ENCODE assay signal across 1 cellular context in genomic region chr1:172144445-172145060, GRCh38.
TF ChIP-seq lines count a peak whose summit lies in the region.

No MANE protein-coding gene starts in this region.

TF ChIP-seq in K562, 482 proteins besides CTCF, POLR2A, EP300 and RAD21 (continued from another document):
- TF ChIP-seq, protein P1, sequence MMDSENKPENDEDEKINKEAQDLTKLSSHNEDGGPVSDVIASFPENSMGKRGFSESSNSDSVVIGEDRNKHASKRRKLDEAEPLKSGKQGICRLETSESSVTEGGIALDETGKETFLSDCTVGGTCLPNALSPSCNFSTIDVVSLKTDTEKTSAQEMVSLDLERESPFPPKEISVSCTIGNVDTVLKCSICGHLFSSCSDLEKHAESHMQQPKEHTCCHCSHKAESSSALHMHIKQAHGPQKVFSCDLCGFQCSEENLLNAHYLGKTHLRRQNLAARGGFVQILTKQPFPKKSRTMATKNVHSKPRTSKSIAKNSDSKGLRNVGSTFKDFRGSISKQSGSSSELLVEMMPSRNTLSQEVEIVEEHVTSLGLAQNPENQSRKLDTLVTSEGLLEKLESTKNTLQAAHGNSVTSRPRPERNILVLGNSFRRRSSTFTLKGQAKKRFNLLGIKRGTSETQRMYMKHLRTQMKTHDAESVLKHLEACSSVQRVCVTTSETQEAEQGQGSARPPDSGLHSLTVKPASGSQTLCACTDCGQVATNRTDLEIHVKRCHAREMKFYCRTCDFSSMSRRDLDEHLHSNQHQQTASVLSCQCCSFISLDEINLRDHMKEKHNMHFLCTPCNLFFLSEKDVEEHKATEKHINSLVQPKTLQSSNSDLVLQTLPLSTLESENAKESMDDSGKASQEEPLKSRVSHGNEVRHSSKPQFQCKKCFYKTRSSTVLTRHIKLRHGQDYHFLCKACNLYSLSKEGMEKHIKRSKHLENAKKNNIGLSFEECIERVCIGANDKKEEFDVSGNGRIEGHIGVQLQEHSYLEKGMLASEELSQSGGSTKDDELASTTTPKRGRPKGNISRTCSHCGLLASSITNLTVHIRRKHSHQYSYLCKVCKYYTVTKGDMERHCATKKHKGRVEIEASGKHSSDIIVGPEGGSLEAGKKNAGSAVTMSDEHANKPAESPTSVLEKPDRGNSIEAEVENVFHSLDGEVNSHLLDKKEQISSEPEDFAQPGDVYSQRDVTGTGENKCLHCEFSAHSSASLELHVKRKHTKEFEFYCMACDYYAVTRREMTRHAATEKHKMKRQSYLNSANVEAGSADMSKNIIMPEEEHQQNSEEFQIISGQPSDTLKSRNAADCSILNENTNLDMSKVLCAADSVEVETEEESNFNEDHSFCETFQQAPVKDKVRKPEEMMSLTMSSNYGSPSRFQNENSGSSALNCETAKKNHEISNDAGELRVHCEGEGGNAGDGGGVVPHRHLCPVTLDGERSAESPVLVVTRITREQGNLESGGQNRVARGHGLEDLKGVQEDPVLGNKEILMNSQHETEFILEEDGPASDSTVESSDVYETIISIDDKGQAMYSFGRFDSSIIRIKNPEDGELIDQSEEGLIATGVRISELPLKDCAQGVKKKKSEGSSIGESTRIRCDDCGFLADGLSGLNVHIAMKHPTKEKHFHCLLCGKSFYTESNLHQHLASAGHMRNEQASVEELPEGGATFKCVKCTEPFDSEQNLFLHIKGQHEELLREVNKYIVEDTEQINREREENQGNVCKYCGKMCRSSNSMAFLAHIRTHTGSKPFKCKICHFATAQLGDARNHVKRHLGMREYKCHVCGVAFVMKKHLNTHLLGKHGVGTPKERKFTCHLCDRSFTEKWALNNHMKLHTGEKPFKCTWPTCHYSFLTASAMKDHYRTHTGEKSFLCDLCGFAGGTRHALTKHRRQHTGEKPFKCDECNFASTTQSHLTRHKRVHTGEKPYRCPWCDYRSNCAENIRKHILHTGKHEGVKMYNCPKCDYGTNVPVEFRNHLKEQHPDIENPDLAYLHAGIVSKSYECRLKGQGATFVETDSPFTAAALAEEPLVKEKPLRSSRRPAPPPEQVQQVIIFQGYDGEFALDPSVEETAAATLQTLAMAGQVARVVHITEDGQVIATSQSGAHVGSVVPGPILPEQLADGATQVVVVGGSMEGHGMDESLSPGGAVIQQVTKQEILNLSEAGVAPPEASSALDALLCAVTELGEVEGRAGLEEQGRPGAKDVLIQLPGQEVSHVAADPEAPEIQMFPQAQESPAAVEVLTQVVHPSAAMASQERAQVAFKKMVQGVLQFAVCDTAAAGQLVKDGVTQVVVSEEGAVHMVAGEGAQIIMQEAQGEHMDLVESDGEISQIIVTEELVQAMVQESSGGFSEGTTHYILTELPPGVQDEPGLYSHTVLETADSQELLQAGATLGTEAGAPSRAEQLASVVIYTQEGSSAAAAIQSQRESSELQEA (IDR thresholded peaks at IDR 0.05; ENCODE audit: low read depth), result no peak
- TF ChIP-seq, protein P2, sequence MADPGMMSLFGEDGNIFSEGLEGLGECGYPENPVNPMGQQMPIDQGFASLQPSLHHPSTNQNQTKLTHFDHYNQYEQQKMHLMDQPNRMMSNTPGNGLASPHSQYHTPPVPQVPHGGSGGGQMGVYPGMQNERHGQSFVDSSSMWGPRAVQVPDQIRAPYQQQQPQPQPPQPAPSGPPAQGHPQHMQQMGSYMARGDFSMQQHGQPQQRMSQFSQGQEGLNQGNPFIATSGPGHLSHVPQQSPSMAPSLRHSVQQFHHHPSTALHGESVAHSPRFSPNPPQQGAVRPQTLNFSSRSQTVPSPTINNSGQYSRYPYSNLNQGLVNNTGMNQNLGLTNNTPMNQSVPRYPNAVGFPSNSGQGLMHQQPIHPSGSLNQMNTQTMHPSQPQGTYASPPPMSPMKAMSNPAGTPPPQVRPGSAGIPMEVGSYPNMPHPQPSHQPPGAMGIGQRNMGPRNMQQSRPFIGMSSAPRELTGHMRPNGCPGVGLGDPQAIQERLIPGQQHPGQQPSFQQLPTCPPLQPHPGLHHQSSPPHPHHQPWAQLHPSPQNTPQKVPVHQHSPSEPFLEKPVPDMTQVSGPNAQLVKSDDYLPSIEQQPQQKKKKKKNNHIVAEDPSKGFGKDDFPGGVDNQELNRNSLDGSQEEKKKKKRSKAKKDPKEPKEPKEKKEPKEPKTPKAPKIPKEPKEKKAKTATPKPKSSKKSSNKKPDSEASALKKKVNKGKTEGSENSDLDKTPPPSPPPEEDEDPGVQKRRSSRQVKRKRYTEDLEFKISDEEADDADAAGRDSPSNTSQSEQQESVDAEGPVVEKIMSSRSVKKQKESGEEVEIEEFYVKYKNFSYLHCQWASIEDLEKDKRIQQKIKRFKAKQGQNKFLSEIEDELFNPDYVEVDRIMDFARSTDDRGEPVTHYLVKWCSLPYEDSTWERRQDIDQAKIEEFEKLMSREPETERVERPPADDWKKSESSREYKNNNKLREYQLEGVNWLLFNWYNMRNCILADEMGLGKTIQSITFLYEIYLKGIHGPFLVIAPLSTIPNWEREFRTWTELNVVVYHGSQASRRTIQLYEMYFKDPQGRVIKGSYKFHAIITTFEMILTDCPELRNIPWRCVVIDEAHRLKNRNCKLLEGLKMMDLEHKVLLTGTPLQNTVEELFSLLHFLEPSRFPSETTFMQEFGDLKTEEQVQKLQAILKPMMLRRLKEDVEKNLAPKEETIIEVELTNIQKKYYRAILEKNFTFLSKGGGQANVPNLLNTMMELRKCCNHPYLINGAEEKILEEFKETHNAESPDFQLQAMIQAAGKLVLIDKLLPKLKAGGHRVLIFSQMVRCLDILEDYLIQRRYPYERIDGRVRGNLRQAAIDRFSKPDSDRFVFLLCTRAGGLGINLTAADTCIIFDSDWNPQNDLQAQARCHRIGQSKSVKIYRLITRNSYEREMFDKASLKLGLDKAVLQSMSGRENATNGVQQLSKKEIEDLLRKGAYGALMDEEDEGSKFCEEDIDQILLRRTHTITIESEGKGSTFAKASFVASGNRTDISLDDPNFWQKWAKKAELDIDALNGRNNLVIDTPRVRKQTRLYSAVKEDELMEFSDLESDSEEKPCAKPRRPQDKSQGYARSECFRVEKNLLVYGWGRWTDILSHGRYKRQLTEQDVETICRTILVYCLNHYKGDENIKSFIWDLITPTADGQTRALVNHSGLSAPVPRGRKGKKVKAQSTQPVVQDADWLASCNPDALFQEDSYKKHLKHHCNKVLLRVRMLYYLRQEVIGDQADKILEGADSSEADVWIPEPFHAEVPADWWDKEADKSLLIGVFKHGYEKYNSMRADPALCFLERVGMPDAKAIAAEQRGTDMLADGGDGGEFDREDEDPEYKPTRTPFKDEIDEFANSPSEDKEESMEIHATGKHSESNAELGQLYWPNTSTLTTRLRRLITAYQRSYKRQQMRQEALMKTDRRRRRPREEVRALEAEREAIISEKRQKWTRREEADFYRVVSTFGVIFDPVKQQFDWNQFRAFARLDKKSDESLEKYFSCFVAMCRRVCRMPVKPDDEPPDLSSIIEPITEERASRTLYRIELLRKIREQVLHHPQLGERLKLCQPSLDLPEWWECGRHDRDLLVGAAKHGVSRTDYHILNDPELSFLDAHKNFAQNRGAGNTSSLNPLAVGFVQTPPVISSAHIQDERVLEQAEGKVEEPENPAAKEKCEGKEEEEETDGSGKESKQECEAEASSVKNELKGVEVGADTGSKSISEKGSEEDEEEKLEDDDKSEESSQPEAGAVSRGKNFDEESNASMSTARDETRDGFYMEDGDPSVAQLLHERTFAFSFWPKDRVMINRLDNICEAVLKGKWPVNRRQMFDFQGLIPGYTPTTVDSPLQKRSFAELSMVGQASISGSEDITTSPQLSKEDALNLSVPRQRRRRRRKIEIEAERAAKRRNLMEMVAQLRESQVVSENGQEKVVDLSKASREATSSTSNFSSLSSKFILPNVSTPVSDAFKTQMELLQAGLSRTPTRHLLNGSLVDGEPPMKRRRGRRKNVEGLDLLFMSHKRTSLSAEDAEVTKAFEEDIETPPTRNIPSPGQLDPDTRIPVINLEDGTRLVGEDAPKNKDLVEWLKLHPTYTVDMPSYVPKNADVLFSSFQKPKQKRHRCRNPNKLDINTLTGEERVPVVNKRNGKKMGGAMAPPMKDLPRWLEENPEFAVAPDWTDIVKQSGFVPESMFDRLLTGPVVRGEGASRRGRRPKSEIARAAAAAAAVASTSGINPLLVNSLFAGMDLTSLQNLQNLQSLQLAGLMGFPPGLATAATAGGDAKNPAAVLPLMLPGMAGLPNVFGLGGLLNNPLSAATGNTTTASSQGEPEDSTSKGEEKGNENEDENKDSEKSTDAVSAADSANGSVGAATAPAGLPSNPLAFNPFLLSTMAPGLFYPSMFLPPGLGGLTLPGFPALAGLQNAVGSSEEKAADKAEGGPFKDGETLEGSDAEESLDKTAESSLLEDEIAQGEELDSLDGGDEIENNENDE (IDR thresholded peaks at IDR 0.05; ENCODE audit: low read depth, low read length), result no peak
- no peak for TF ChIP-seq TGIF2 (CRISPR knock-in tag; IDR thresholded peaks at IDR 0.05)
- TF ChIP-seq ZNF699 (CRISPR knock-in tag; IDR thresholded peaks at IDR 0.05; ENCODE audit: insufficient replicate concordance), result no peak
- no peak for TF ChIP-seq NR3C1 (CRISPR knock-in tag; IDR thresholded peaks at IDR 0.05)
- no peak for TF ChIP-seq LEF1 (IDR thresholded peaks at IDR 0.05)
- TF ChIP-seq ZNF384 (IDR thresholded peaks at IDR 0.05; ENCODE audit: low read depth, low read length), result no peak
- no peak for TF ChIP-seq SREBF1 (IDR thresholded peaks at IDR 0.05; ENCODE audit: borderline replicate concordance, low read depth, low read length)
- TF ChIP-seq, protein P3, sequence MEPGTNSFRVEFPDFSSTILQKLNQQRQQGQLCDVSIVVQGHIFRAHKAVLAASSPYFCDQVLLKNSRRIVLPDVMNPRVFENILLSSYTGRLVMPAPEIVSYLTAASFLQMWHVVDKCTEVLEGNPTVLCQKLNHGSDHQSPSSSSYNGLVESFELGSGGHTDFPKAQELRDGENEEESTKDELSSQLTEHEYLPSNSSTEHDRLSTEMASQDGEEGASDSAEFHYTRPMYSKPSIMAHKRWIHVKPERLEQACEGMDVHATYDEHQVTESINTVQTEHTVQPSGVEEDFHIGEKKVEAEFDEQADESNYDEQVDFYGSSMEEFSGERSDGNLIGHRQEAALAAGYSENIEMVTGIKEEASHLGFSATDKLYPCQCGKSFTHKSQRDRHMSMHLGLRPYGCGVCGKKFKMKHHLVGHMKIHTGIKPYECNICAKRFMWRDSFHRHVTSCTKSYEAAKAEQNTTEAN (CRISPR knock-in tag; IDR thresholded peaks at IDR 0.05), result no peak
- TF ChIP-seq, protein P4, sequence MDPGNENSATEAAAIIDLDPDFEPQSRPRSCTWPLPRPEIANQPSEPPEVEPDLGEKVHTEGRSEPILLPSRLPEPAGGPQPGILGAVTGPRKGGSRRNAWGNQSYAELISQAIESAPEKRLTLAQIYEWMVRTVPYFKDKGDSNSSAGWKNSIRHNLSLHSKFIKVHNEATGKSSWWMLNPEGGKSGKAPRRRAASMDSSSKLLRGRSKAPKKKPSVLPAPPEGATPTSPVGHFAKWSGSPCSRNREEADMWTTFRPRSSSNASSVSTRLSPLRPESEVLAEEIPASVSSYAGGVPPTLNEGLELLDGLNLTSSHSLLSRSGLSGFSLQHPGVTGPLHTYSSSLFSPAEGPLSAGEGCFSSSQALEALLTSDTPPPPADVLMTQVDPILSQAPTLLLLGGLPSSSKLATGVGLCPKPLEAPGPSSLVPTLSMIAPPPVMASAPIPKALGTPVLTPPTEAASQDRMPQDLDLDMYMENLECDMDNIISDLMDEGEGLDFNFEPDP (CRISPR knock-in tag; IDR thresholded peaks at IDR 0.05), result no peak
- TF ChIP-seq ZFP30 (CRISPR knock-in tag; IDR thresholded peaks at IDR 0.05; ENCODE audit: borderline replicate concordance), result no peak
- TF ChIP-seq MECOM (CRISPR knock-in tag; IDR thresholded peaks at IDR 0.05), result no peak
- no peak for TF ChIP-seq PHF21A (IDR thresholded peaks at IDR 0.05; ENCODE audit: borderline replicate concordance, low read depth)
- TF ChIP-seq KLF16 (IDR thresholded peaks at IDR 0.05), result no peak
- no peak for TF ChIP-seq PYGO2 (tag; IDR thresholded peaks at IDR 0.05)
- TF ChIP-seq ERF (CRISPR knock-in tag; IDR thresholded peaks at IDR 0.05), result no peak
TF ChIP-seq in K562: peak in this region for 0.
